Comparison of ENCODE assay signal across 1 cellular context in the genomic region with DNA sequence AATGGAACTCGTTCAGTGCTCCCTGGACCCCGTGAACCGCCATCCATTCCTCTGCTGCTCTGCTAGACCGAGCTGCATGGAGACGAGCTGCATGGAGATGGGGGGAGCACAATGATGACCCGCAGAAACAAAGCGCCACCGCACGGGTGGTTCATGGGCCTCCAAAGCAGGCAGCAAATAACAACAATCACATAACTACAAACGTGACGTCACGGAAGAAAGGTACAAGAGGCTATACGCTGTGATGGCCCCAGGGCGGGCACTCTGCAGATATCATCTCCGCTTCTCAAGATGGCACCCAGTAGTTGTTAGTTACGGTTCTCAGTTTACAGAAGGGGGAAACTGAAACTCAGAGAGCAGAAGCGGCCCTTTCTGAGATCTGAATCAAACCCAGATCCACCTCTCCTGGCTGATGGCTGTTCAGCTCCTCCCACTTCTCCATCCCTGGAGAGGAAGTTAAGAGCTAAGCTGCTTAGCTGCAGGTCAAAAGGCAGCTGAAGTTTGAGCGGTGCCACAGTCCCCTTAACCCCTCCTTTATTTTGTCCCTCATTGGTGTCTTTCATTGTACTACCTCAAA.
TF ChIP-seq lines count a peak whose summit lies in the region.

No MANE protein-coding gene starts in this region.

TF ChIP-seq in H1, 55 proteins besides CTCF, POLR2A, EP300 and RAD21:
- TF ChIP-seq, protein P1, sequence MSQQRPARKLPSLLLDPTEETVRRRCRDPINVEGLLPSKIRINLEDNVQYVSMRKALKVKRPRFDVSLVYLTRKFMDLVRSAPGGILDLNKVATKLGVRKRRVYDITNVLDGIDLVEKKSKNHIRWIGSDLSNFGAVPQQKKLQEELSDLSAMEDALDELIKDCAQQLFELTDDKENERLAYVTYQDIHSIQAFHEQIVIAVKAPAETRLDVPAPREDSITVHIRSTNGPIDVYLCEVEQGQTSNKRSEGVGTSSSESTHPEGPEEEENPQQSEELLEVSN (IDR thresholded peaks at IDR 0.05), result no peak
- TF ChIP-seq TBP (IDR thresholded peaks at IDR 0.05; ENCODE audit: low read depth, low read length) (no peak), TAF7 (optimal IDR thresholded peaks at IDR 0.05; ENCODE audit: borderline replicate concordance, low read depth, low read length) (no peak), RBBP5 (IDR thresholded peaks at IDR 0.05; ENCODE audit: borderline replicate concordance, low read depth, low read length) (no peak), JUND (IDR thresholded peaks at IDR 0.05; ENCODE audit: low read length) (no peak), SP4 (IDR thresholded peaks at IDR 0.05; ENCODE audit: low read length) (no peak), TEAD4 (IDR thresholded peaks at IDR 0.05; ENCODE audit: low read depth, low read length) (no peak), SUZ12 (IDR thresholded peaks at IDR 0.05; ENCODE audit: low read length) (no peak), KDM5A (IDR thresholded peaks at IDR 0.05; ENCODE audit: low read length) (no peak), POU5F1 (IDR thresholded peaks at IDR 0.05; ENCODE audit: low read depth, low read length) (no peak), BCL11A (IDR thresholded peaks at IDR 0.05; ENCODE audit: low read depth in 2 of 2, low read length in 2 of 2) (no peak), EGR1 (IDR thresholded peaks at IDR 0.05; ENCODE audit: borderline replicate concordance, low read depth, low read length) (no peak), CEBPB (IDR thresholded peaks at IDR 0.05; ENCODE audit: low read depth, low read length) (no peak), CTBP2 (IDR thresholded peaks at IDR 0.05; ENCODE audit: borderline replicate concordance, insufficient read depth, insufficient read length, low read length) (no peak), TAF1 (IDR thresholded peaks at IDR 0.05; ENCODE audit: low read depth, low read length) (no peak), CHD1 (IDR thresholded peaks at IDR 0.05; ENCODE audit: low read depth, low read length) (no peak), SP1 (IDR thresholded peaks at IDR 0.05; ENCODE audit: low read depth, low read length) (no peak), SIN3A (conservative IDR thresholded peaks at IDR 0.05 in 1 of 2, IDR thresholded peaks at IDR 0.05 in 1 of 2; ENCODE audit: low read depth in 1 of 2, low read length in 2 of 2) (no peak)
- TF ChIP-seq, protein P2, sequence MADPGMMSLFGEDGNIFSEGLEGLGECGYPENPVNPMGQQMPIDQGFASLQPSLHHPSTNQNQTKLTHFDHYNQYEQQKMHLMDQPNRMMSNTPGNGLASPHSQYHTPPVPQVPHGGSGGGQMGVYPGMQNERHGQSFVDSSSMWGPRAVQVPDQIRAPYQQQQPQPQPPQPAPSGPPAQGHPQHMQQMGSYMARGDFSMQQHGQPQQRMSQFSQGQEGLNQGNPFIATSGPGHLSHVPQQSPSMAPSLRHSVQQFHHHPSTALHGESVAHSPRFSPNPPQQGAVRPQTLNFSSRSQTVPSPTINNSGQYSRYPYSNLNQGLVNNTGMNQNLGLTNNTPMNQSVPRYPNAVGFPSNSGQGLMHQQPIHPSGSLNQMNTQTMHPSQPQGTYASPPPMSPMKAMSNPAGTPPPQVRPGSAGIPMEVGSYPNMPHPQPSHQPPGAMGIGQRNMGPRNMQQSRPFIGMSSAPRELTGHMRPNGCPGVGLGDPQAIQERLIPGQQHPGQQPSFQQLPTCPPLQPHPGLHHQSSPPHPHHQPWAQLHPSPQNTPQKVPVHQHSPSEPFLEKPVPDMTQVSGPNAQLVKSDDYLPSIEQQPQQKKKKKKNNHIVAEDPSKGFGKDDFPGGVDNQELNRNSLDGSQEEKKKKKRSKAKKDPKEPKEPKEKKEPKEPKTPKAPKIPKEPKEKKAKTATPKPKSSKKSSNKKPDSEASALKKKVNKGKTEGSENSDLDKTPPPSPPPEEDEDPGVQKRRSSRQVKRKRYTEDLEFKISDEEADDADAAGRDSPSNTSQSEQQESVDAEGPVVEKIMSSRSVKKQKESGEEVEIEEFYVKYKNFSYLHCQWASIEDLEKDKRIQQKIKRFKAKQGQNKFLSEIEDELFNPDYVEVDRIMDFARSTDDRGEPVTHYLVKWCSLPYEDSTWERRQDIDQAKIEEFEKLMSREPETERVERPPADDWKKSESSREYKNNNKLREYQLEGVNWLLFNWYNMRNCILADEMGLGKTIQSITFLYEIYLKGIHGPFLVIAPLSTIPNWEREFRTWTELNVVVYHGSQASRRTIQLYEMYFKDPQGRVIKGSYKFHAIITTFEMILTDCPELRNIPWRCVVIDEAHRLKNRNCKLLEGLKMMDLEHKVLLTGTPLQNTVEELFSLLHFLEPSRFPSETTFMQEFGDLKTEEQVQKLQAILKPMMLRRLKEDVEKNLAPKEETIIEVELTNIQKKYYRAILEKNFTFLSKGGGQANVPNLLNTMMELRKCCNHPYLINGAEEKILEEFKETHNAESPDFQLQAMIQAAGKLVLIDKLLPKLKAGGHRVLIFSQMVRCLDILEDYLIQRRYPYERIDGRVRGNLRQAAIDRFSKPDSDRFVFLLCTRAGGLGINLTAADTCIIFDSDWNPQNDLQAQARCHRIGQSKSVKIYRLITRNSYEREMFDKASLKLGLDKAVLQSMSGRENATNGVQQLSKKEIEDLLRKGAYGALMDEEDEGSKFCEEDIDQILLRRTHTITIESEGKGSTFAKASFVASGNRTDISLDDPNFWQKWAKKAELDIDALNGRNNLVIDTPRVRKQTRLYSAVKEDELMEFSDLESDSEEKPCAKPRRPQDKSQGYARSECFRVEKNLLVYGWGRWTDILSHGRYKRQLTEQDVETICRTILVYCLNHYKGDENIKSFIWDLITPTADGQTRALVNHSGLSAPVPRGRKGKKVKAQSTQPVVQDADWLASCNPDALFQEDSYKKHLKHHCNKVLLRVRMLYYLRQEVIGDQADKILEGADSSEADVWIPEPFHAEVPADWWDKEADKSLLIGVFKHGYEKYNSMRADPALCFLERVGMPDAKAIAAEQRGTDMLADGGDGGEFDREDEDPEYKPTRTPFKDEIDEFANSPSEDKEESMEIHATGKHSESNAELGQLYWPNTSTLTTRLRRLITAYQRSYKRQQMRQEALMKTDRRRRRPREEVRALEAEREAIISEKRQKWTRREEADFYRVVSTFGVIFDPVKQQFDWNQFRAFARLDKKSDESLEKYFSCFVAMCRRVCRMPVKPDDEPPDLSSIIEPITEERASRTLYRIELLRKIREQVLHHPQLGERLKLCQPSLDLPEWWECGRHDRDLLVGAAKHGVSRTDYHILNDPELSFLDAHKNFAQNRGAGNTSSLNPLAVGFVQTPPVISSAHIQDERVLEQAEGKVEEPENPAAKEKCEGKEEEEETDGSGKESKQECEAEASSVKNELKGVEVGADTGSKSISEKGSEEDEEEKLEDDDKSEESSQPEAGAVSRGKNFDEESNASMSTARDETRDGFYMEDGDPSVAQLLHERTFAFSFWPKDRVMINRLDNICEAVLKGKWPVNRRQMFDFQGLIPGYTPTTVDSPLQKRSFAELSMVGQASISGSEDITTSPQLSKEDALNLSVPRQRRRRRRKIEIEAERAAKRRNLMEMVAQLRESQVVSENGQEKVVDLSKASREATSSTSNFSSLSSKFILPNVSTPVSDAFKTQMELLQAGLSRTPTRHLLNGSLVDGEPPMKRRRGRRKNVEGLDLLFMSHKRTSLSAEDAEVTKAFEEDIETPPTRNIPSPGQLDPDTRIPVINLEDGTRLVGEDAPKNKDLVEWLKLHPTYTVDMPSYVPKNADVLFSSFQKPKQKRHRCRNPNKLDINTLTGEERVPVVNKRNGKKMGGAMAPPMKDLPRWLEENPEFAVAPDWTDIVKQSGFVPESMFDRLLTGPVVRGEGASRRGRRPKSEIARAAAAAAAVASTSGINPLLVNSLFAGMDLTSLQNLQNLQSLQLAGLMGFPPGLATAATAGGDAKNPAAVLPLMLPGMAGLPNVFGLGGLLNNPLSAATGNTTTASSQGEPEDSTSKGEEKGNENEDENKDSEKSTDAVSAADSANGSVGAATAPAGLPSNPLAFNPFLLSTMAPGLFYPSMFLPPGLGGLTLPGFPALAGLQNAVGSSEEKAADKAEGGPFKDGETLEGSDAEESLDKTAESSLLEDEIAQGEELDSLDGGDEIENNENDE (IDR thresholded peaks at IDR 0.05; ENCODE audit: insufficient replicate concordance, low read length), result no peak
- TF ChIP-seq, protein P3, sequence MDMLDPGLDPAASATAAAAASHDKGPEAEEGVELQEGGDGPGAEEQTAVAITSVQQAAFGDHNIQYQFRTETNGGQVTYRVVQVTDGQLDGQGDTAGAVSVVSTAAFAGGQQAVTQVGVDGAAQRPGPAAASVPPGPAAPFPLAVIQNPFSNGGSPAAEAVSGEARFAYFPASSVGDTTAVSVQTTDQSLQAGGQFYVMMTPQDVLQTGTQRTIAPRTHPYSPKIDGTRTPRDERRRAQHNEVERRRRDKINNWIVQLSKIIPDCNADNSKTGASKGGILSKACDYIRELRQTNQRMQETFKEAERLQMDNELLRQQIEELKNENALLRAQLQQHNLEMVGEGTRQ (IDR thresholded peaks at IDR 0.05; ENCODE audit: low read length), result no peak
